ENCODE assay signal across 21 cellular contexts in genomic region chr2:77834360-77835002, GRCh38.
"Had no signal": no experiment of that assay in that cellular context is flagged by ENCODE, and none has a peak within 500 bp of the region (broad histone marks: within the 10 kb centered on the region; RNA-seq: fewer than 3 reads in every experiment).

No MANE protein-coding gene starts in this region.

- H3K27me3 ChIP-seq: heart right ventricle, pancreas, stomach, testis had no signal

- H3K36me3 ChIP-seq: heart right ventricle, pancreas, stomach had no signal

- H3K4me1 Mint-ChIP-seq: activated CD4-positive, alpha-beta T cell treated with anti-CD3 and anti-CD28 coated beads, Interleukin-2, amount 10 ng/mL, durations not matched to agents 24 days and 14 days; immature natural killer cell; naive thymus-derived CD4-positive, alpha-beta T cell; stimulated activated effector memory CD8-positive, alpha-beta T cell treated with anti-CD3 and anti-CD28 coated beads, Interleukin-12 subunit alpha, Interleukin-12 subunit beta, amount 100 ng/mL, for 72 hours had no signal

- FAIRE-seq: bronchial epithelial cell, pancreas had no signal

- H3K4me1 ChIP-seq: heart right ventricle, pancreas, testis had no signal

- H3K36me3 Mint-ChIP-seq: activated naive CD8-positive, alpha-beta T cell; memory B cell; stimulated activated effector memory CD8-positive, alpha-beta T cell treated with anti-CD3 and anti-CD28 coated beads, Interleukin-12 subunit alpha, Interleukin-12 subunit beta, amount 100 ng/mL, for 72 hours; type B pancreatic cell had no signal

- H3K27me3 Mint-ChIP-seq: activated CD4-positive, alpha-beta T cell treated with anti-CD3 and anti-CD28 coated beads, Interleukin-2, amount 10 ng/mL, durations not matched to agents 24 days and 14 days; activated naive CD8-positive, alpha-beta T cell; memory B cell; naive thymus-derived CD4-positive, alpha-beta T cell; type B pancreatic cell had no signal

- H3K9me3 ChIP-seq: pancreas, testis had no signal

- H3K4me3 Mint-ChIP-seq: activated CD4-positive, alpha-beta T cell treated with anti-CD3 and anti-CD28 coated beads, Interleukin-2, amount 10 ng/mL, durations not matched to agents 24 days and 14 days; activated CD8-positive, alpha-beta T cell treated with anti-CD3 and anti-CD28 coated beads, Interleukin-2, amount 10 ng/mL, durations not matched to agents 7 days and 5 days; activated naive CD8-positive, alpha-beta T cell; immature natural killer cell; memory B cell; naive thymus-derived CD4-positive, alpha-beta T cell; stimulated activated effector memory CD8-positive, alpha-beta T cell treated with anti-CD3 and anti-CD28 coated beads, Interleukin-12 subunit alpha, Interleukin-12 subunit beta, amount 100 ng/mL, for 72 hours; T-helper 1 cell treated with Interleukin-12 subunit alpha and Interleukin-12 subunit beta and Interleukin-4 antibody, amounts not matched to agents 30 μg/mL and 1 μg/mL, for 36 hours; type B pancreatic cell had no signal

- H3K4me3 ChIP-seq: heart right ventricle, pancreas, stomach, testis had no signal

- H3K27ac ChIP-seq: heart right ventricle, pancreas, stomach, testis had no signal

- DNase-seq: activated CD4-positive, alpha-beta T cell treated with anti-CD3 and anti-CD28 coated beads, Interleukin-2, amount 10 ng/mL, durations not matched to agents 24 days and 14 days; activated CD8-positive, alpha-beta memory T cell treated with anti-CD3 and anti-CD28 coated beads, Interleukin-2, amount 50 U/mL, for 4 hours; activated CD8-positive, alpha-beta T cell treated with anti-CD3 and anti-CD28 coated beads, Interleukin-2, amount 10 ng/mL, durations not matched to agents 7 days and 5 days; activated gamma-delta T cell; activated T-cell treated with anti-CD3 and anti-CD28 coated beads, Interleukin-2, amount 50 U/mL, for 48 hours; cerebellar nuclear complex; cortex of kidney; heart right ventricle; immature natural killer cell; left ventricle myocardium superior; naive thymus-derived CD4-positive, alpha-beta T cell; pancreas; stimulated activated CD4-positive, alpha-beta T cell treated with anti-CD3 and anti-CD28 coated beads, Interleukin-4, amount 100 ng/mL, for 24 hours; stomach; testis had no signal

- H3K27ac Mint-ChIP-seq: activated CD4-positive, alpha-beta T cell treated with anti-CD3 and anti-CD28 coated beads, Interleukin-2, amount 10 ng/mL, durations not matched to agents 24 days and 14 days; activated CD8-positive, alpha-beta T cell treated with anti-CD3 and anti-CD28 coated beads, Interleukin-2, amount 10 ng/mL, durations not matched to agents 7 days and 5 days; activated naive CD8-positive, alpha-beta T cell; immature natural killer cell; memory B cell; naive thymus-derived CD4-positive, alpha-beta T cell; stimulated activated effector memory CD8-positive, alpha-beta T cell treated with anti-CD3 and anti-CD28 coated beads, Interleukin-12 subunit alpha, Interleukin-12 subunit beta, amount 100 ng/mL, for 72 hours; T-helper 1 cell treated with Interleukin-12 subunit alpha and Interleukin-12 subunit beta and Interleukin-4 antibody, amounts not matched to agents 30 μg/mL and 1 μg/mL, for 36 hours; type B pancreatic cell had no signal
